In genomic region chr12:12072064-12072760, GRCh38 we compare ENCODE assay signal across 10 cellular contexts. TPM values are rescaled to one million over a fixed set of nuclear protein-coding genes. Genes with fewer than 3 reads are reported as not detected.
DNase-seq lines count a peak whose midpoint lies in the region; ATAC-seq, FAIRE-seq and TF ChIP-seq lines count a peak whose summit lies in the region.
"Had no signal": no experiment of that assay in that cellular context is flagged by ENCODE, and none has a peak within 500 bp of the region (broad histone marks: within the 10 kb centered on the region; RNA-seq: fewer than 3 reads in every experiment).

No MANE protein-coding gene starts in this region.

- peaks cover 40% of the 10 kb centered on the region for H3K4me1 ChIP-seq in HepG2 (ENCODE audit: insufficient read depth, low read length)

- no peaks in the 10 kb centered on the region for H3K36me3 ChIP-seq in HepG2 (replicated peaks in 1 of 2; ENCODE audit: control insufficient read depth in 1 of 2, insufficient read depth in 2 of 2, low read length in 2 of 2)
- H3K36me3 ChIP-seq: neutrophil had no signal

- H3K9ac ChIP-seq in HepG2 (ENCODE audit: insufficient read depth, low read depth, low read length): peak overlapping the region; percentile 31; the same call in 1 of the 2 replicates

- no peaks in the 10 kb centered on the region for H3K9me3 ChIP-seq in HepG2 (ENCODE audit: low read length)
- H3K9me3 ChIP-seq: neutrophil had no signal

- peak; percentile 49 for TF ChIP-seq CTCF in HepG2 (CRISPR knock-in tag; IDR thresholded peaks at IDR 0.05)

- POLR2A ChIA-PET in activated CD8-positive, alpha-beta T cell treated with anti-CD3 and anti-CD28 coated beads, Interleukin-2, amount 10 ng/mL, durations not matched to agents 7 days and 5 days (lab: Charles Lee): interaction anchor here (1.2 to 1.8 kb wide), 5 partner anchors 36 to 422 kb away, joined by 3 to 6 read pairs (median 4); partner anchors contain the start of gene BORCS5
- POLR2A ChIA-PET in HepG2 (lab: Yijun Ruan, JAX): interaction anchor here (1.2 kb wide), 1 partner anchor 10 kb away, joined by 4 read pairs; no protein-coding TSS in a partner anchor

- DNase-seq in activated CD8-positive, alpha-beta T cell treated with anti-CD3 and anti-CD28 coated beads, Interleukin-2, amount 10 ng/mL, durations not matched to agents 7 days and 5 days: peak; percentile 71
- DNase-seq in HepG2 (ENCODE audit: low spot score): peak; percentile 38
- DNase-seq in NCI-H2081 (lab: John Stamatoyannopoulos, UW): no peak
- DNase-seq in iPS-NIHi7 (ENCODE audit: extremely low spot score): no peak
- no peak for DNase-seq in globus pallidus (ENCODE audit: low spot score)
- DNase-seq: IMR-90 had no signal

- H3K4me3 Mint-ChIP-seq in activated CD8-positive, alpha-beta T cell treated with anti-CD3 and anti-CD28 coated beads, Interleukin-2, amount 10 ng/mL, durations not matched to agents 7 days and 5 days: peak overlapping the region; percentile 84
- no peak overlapping the region for H3K4me3 Mint-ChIP-seq in stimulated activated naive CD8-positive, alpha-beta T cell treated with anti-CD3 and anti-CD28 coated beads, Interleukin-15, Interleukin-2, amounts not matched to agents 100 ng/mL and 50 ng/mL, for 24 hours

- H4K20me1 ChIP-seq in HepG2 (ENCODE audit: insufficient read depth, low read length): no peaks in the 10 kb centered on the region

- peaks cover 2% of the 10 kb centered on the region for H3K27me3 Mint-ChIP-seq in activated CD8-positive, alpha-beta T cell treated with anti-CD3 and anti-CD28 coated beads, Interleukin-2, amount 10 ng/mL, durations not matched to agents 7 days and 5 days (ENCODE audit: low read depth)
- H3K27me3 Mint-ChIP-seq in stimulated activated naive CD8-positive, alpha-beta T cell treated with anti-CD3 and anti-CD28 coated beads, Interleukin-15, Interleukin-2, amounts not matched to agents 100 ng/mL and 50 ng/mL, for 24 hours: no peaks in the 10 kb centered on the region

- TF ChIP-seq POLR2A in HepG2 (IDR thresholded peaks at IDR 0.05; ENCODE audit: insufficient read depth in 1 of 2, low read depth in 2 of 2, low read length in 2 of 2): no peak

- no peaks in the 10 kb centered on the region for H3K79me2 ChIP-seq in HepG2 (ENCODE audit: insufficient read depth, low read length)

- no peak for TF ChIP-seq RAD21 in HepG2 (CRISPR knock-in tag; IDR thresholded peaks at IDR 0.05)

- H3K9me3 Mint-ChIP-seq in activated CD8-positive, alpha-beta T cell treated with anti-CD3 and anti-CD28 coated beads, Interleukin-2, amount 10 ng/mL, durations not matched to agents 7 days and 5 days (ENCODE audit: insufficient read depth): no peaks in the 10 kb centered on the region
- H3K9me3 Mint-ChIP-seq in stimulated activated naive CD8-positive, alpha-beta T cell treated with anti-CD3 and anti-CD28 coated beads, Interleukin-15, Interleukin-2, amounts not matched to agents 100 ng/mL and 50 ng/mL, for 24 hours: no peaks in the 10 kb centered on the region

- FAIRE-seq in HepG2 (lab: Jason Lieb, UNC): no peak

- H3K27ac ChIP-seq in HepG2 (ENCODE audit: extremely low read length, insufficient read depth, low read length): no peak overlapping the region
- H3K27ac ChIP-seq: neutrophil had no signal

- peaks cover 24% of the 10 kb centered on the region for H3K4me1 Mint-ChIP-seq in activated CD8-positive, alpha-beta T cell treated with anti-CD3 and anti-CD28 coated beads, Interleukin-2, amount 10 ng/mL, durations not matched to agents 7 days and 5 days (ENCODE audit: low read depth)
- H3K4me1 Mint-ChIP-seq in stimulated activated naive CD8-positive, alpha-beta T cell treated with anti-CD3 and anti-CD28 coated beads, Interleukin-15, Interleukin-2, amounts not matched to agents 100 ng/mL and 50 ng/mL, for 24 hours (ENCODE audit: low read depth): peaks cover 21% of the 10 kb centered on the region

- H2AFZ ChIP-seq in HepG2 (ENCODE audit: low read length): no peak overlapping the region

- in situ Hi-C loops in HepG2 (cut with HindIII; ENCODE audit: extremely low pct_ligation_motif_present, low pct_unique_long_range_greater_than_20kb): no loop called here

- H3K27ac Mint-ChIP-seq in activated CD8-positive, alpha-beta T cell treated with anti-CD3 and anti-CD28 coated beads, Interleukin-2, amount 10 ng/mL, durations not matched to agents 7 days and 5 days: peak overlapping the region; percentile 94
- peak overlapping the region; percentile 72 for H3K27ac Mint-ChIP-seq in stimulated activated naive CD8-positive, alpha-beta T cell treated with anti-CD3 and anti-CD28 coated beads, Interleukin-15, Interleukin-2, amounts not matched to agents 100 ng/mL and 50 ng/mL, for 24 hours

- peak overlapping the region; percentile 46 to 74 (median 49); a peak in 5 of 6 replicates for H3K4me3 ChIP-seq in HepG2 (replicated peaks in 1 of 3; ENCODE audit: insufficient read depth in 1 of 3, low read depth in 2 of 3, low read length in 3 of 3)

- intact Hi-C loops in HepG2 (cut with micrococcal nuclease; ENCODE audit: unreplicated experiment): no loop called here

- BruUV-seq in HepG2 (replicated peaks; lab: Mats Ljungman, UMichigan): no TSS peak

- ATAC-seq in HG02885 (IDR thresholded peaks at IDR 0.05; ENCODE audit: poor library complexity, unreplicated experiment) (peak; percentile 75), HepG2 (peak; percentile 76), HG03108 (IDR thresholded peaks at IDR 0.05; ENCODE audit: unreplicated experiment) (no peak)
- ATAC-seq in activated CD8-positive, alpha-beta T cell treated with anti-CD3 and anti-CD28 coated beads, Interleukin-2, amount 10 ng/mL, durations not matched to agents 7 days and 5 days: peak; percentile 83

- no peaks in the 10 kb centered on the region for H3K36me3 Mint-ChIP-seq in activated CD8-positive, alpha-beta T cell treated with anti-CD3 and anti-CD28 coated beads, Interleukin-2, amount 10 ng/mL, durations not matched to agents 7 days and 5 days (ENCODE audit: low read depth)
- no peaks in the 10 kb centered on the region for H3K36me3 Mint-ChIP-seq in stimulated activated naive CD8-positive, alpha-beta T cell treated with anti-CD3 and anti-CD28 coated beads, Interleukin-15, Interleukin-2, amounts not matched to agents 100 ng/mL and 50 ng/mL, for 24 hours (ENCODE audit: low read depth)

- TF ChIP-seq EP300 in HepG2 (IDR thresholded peaks at IDR 0.05; ENCODE audit: low read depth in 2 of 2, low read length in 2 of 2): no peak
- no peak for TF ChIP-seq EP300 in HepG2 (CRISPR knock-in tag; IDR thresholded peaks at IDR 0.05; ENCODE audit: borderline replicate concordance)

- peaks cover 5 to 21% of the 10 kb centered on the region in 2 experiments; a peak in 3 of 5 replicates for H3K27me3 ChIP-seq in HepG2 (ENCODE audit: control insufficient read depth in 1 of 2, insufficient read depth in 2 of 2, low read length in 2 of 2)

- H3K4me2 ChIP-seq in HepG2 (ENCODE audit: low read depth, low read length): peak overlapping the region; percentile 88

- 4% methylated on average over 5 of the region's 21 CpGs for WGBS in HepG2 (ENCODE audit: low lambda C conversion rate)

- CTCF ChIA-PET in activated CD8-positive, alpha-beta T cell treated with anti-CD3 and anti-CD28 coated beads, Interleukin-2, amount 10 ng/mL, durations not matched to agents 7 days and 5 days (lab: Charles Lee): interaction anchor here (0.9 to 2.0 kb wide), 10 partner anchors 10 to 527 kb away, joined by 3 to 16 read pairs (median 5); no protein-coding TSS in a partner anchor
- CTCF ChIA-PET in HepG2 (lab: Yijun Ruan, JAX; ENCODE audit: low intra/inter-chr PET ratio, low total read pairs): no interaction called here

TF ChIP-seq in HepG2, 621 proteins besides CTCF, POLR2A, EP300 and RAD21 (continues in another document):
- TF ChIP-seq CBFB (CRISPR knock-in tag; IDR thresholded peaks at IDR 0.05) (no peak), NR2F6 (IDR thresholded peaks at IDR 0.05) (no peak), NR2F6 (CRISPR knock-in tag; IDR thresholded peaks at IDR 0.05) (no peak), ZNF768 (CRISPR knock-in tag; IDR thresholded peaks at IDR 0.05) (no peak), TRIM22 (IDR thresholded peaks at IDR 0.05) (no peak)

RNA-seq across cellular contexts. Expression of gene BCL2L14, which starts 1.5 kb away (rescaled TPM):
- total RNA-seq in activated CD8-positive, alpha-beta T cell treated with anti-CD3 and anti-CD28 coated beads, Interleukin-2, amount 10 ng/mL, durations not matched to agents 7 days and 5 days: 1 to 10 TPM; 3.1 to 5.7 TPM
- 0.11 and 0.28 TPM in 2 replicates for total RNA-seq in HepG2 (2016; rRNA removed; fragmentation: Illumina TruSeq; extraction: Trizol)
- 0.30 TPM in 1 of 2 replicates, not detected in the other for total RNA-seq in HepG2 (2016; cell fraction: cytosol; rRNA removed; fragmentation: Illumina TruSeq; extraction: Trizol; ENCODE audit: low read depth)
- total RNA-seq in HepG2 (2016; cell fraction: insoluble cytoplasmic fraction; rRNA removed; fragmentation: Illumina TruSeq; extraction: Trizol): 0.22 and 0.32 TPM in 2 replicates
- 0.34 TPM in 1 of 2 replicates, not detected in the other for total RNA-seq in HepG2 (2016; cell fraction: membrane; rRNA removed; fragmentation: Illumina TruSeq; extraction: Trizol)
- not detected in 2 replicates for total RNA-seq in HepG2 (2016; cell fraction: nucleus; rRNA removed; fragmentation: Illumina TruSeq; extraction: Trizol)
- 0.22 TPM in 1 of 2 replicates, not detected in the other for polyA plus RNA-seq in HepG2 (2011; rRNA removed)
- polyA plus RNA-seq in HepG2 (2011; cell fraction: cytosol; rRNA removed): 0.08 and 0.09 TPM in 2 replicates
- polyA plus RNA-seq in HepG2 (2011; cell fraction: nucleus; rRNA removed): 0.21 TPM in 1 of 2 replicates, not detected in the other
- polyA plus RNA-seq in HepG2 (2012): 0.07 and 0.24 TPM in 2 replicates
- not detected in 2 replicates for polyA plus RNA-seq in HepG2 (2016; cell fraction: cytosol; fragmentation: Illumina TruSeq; extraction: Trizol; ENCODE audit: low read depth)
- polyA plus RNA-seq in HepG2 (2016; cell fraction: insoluble cytoplasmic fraction; fragmentation: Illumina TruSeq; extraction: Trizol; ENCODE audit: low read depth): not detected in 2 replicates
- not detected in 2 replicates for polyA plus RNA-seq in HepG2 (2016; cell fraction: membrane; fragmentation: Illumina TruSeq; extraction: Trizol; ENCODE audit: low read depth)
- polyA plus RNA-seq in HepG2 (2016; cell fraction: nucleus; fragmentation: Illumina TruSeq; extraction: Trizol; ENCODE audit: insufficient read depth, low read depth): not detected in 2 replicates
- 0.35 TPM in 1 of 2 replicates, not detected in the other for polyA minus RNA-seq in HepG2 (2011; rRNA and poly(A)+ RNA removed; ENCODE audit: low replicate concordance)
- polyA minus RNA-seq in HepG2 (2011; cell fraction: cytosol; rRNA and poly(A)+ RNA removed): not detected in 2 replicates
- polyA minus RNA-seq in HepG2 (2011; cell fraction: nucleus; rRNA and poly(A)+ RNA removed): 0.52 TPM in 1 of 2 replicates, not detected in the other
- total RNA-seq: IMR-90 had no signal
- polyA plus RNA-seq: IMR-90 had no signal

Comparison
In these comparisons a context has a peak if more than half of its experiments do, and no peak if none do; other contexts are left out.
1. DNase-seq: peak in activated CD8-positive, alpha-beta T cell treated with anti-CD3 and anti-CD28 coated beads, Interleukin-2, amount 10 ng/mL, durations not matched to agents 7 days and 5 days (single experiment) and HepG2 (single experiment); none in NCI-H2081 (0 of 2), iPS-NIHi7 (single experiment) and globus pallidus (single experiment).